ENCODE assay signal across 8 cellular contexts in the genomic region with DNA sequence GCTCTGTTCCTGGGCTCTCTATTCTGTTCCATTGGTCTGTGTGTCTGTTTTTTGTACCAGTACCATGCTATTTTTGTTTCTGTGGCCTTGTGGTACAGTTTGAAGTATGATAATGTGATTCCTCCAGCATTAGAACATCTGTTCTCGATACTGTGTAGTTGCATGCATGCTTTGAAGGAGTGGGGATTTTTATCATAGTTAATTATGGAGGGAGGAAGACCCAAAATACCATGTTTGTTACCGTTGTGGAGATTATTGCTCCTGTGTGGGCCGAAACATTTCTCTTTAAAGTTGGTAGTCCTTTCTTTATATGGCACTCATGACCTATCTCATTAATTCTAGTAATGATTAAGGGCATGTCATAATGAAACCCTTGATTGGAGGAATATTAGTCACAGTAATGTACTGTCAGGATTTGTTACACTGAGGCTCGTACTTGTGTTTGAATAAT.
DNase-seq lines count a peak whose midpoint lies in the region; ATAC-seq and TF ChIP-seq lines count a peak whose summit lies in the region.
"Had no signal": no experiment of that assay in that cellular context is flagged by ENCODE, and none has a peak within 500 bp of the region (broad histone marks: within the 10 kb centered on the region; RNA-seq: fewer than 3 reads in every experiment).

No MANE protein-coding gene starts in this region.

- no peak overlapping the region for H3K4me3 Mint-ChIP-seq in mesothelial cell of epicardium
- H3K4me3 Mint-ChIP-seq: activated naive CD8-positive, alpha-beta T cell treated with anti-CD3 and anti-CD28 coated beads, Interleukin-2, amount 10 ng/mL, durations not matched to agents 7 days and 5 days had no signal

- H3K9me3 Mint-ChIP-seq in mesothelial cell of epicardium = peaks cover 8% of the 10 kb centered on the region

- peak overlapping the region; percentile 70 for H3K27ac Mint-ChIP-seq in mesothelial cell of epicardium
- H3K27ac Mint-ChIP-seq: activated naive CD8-positive, alpha-beta T cell treated with anti-CD3 and anti-CD28 coated beads, Interleukin-2, amount 10 ng/mL, durations not matched to agents 7 days and 5 days had no signal

- peak; percentile 81 for ATAC-seq in GM18867 (IDR thresholded peaks at IDR 0.05; ENCODE audit: unreplicated experiment)
- peak; percentile 83 for ATAC-seq in GM21723 (IDR thresholded peaks at IDR 0.05; ENCODE audit: unreplicated experiment)
- peak; percentile 73 for ATAC-seq in HG03575 (IDR thresholded peaks at IDR 0.05; ENCODE audit: extremely low read depth, insufficient number of reproducible peaks, low FRiP score, unreplicated experiment)

- peaks cover 15% of the 10 kb centered on the region for H3K4me1 Mint-ChIP-seq in mesothelial cell of epicardium

- peaks cover 14% of the 10 kb centered on the region for H3K36me3 Mint-ChIP-seq in mesothelial cell of epicardium

- DNase-seq in mesothelial cell of epicardium (ENCODE audit: low spot score in 2 of 2, unreplicated experiment in 2 of 2) (no peak), NCI-H2029 treated with DMSO at 0.1 percent for 48 hours (lab: John Stamatoyannopoulos, UW) (no peak), NCI-H1417 treated with DMSO at 0.1 percent for 48 hours (lab: John Stamatoyannopoulos, UW) (no peak), NCI-H187 (lab: John Stamatoyannopoulos, UW) (no peak)
- DNase-seq: activated naive CD8-positive, alpha-beta T cell treated with anti-CD3 and anti-CD28 coated beads, Interleukin-2, amount 10 ng/mL, durations not matched to agents 7 days and 5 days had no signal

- no peak for TF ChIP-seq CTCF in mesothelial cell of epicardium (IDR thresholded peaks at IDR 0.05; ENCODE audit: unreplicated experiment)

- no peaks in the 10 kb centered on the region for H3K27me3 Mint-ChIP-seq in mesothelial cell of epicardium (ENCODE audit: low read depth)
- H3K27me3 Mint-ChIP-seq: activated naive CD8-positive, alpha-beta T cell treated with anti-CD3 and anti-CD28 coated beads, Interleukin-2, amount 10 ng/mL, durations not matched to agents 7 days and 5 days had no signal
